16 cellular contexts compared by ENCODE assay signal in genomic region chr6:169893624-169894023, GRCh38.
DNase-seq lines count a peak whose midpoint lies in the region; ATAC-seq and TF ChIP-seq lines count a peak whose summit lies in the region.
"Had no signal": no experiment of that assay in that cellular context is flagged by ENCODE, and none has a peak within 500 bp of the region (broad histone marks: within the 10 kb centered on the region; RNA-seq: fewer than 3 reads in every experiment).

No MANE protein-coding gene starts in this region.

- in situ Hi-C loops in Panc1 (cut with HindIII; ENCODE audit: low pct_unique_long_range_greater_than_20kb, low sequenced_read_pairs), result no loop called here

- intact Hi-C loops in Panc1 (cut with micrococcal nuclease; ENCODE audit: unreplicated experiment) (no loop called here), posterior vena cava (cut with DNase I) (no loop called here)

- peaks cover 5% of the 10 kb centered on the region for H3K4me1 Mint-ChIP-seq in neural progenitor cell

- BruUV-seq in Panc1 (replicated peaks; lab: Mats Ljungman, UMichigan), result no TSS peak

- H3K9me3 ChIP-seq in Panc1 (ENCODE audit: control insufficient read depth, insufficient read depth, low read depth, low read length), result no peaks in the 10 kb centered on the region
- no peaks in the 10 kb centered on the region for H3K9me3 ChIP-seq in neural progenitor cell (ENCODE audit: low read depth)
- H3K9me3 ChIP-seq: BE2C, HAP-1 had no signal

- no peaks in the 10 kb centered on the region for H3F3A ChIP-seq in neural progenitor cell (ENCODE audit: low read depth)

- H3K4me3 ChIP-seq in Panc1 (ENCODE audit: low read depth in 2 of 2, low read length in 2 of 2) (no peak overlapping the region), coronary artery (no peak overlapping the region), neural progenitor cell (no peak overlapping the region)
- H3K4me3 ChIP-seq: GM23248, HAP-1 had no signal

- no peak overlapping the region for H3K4me3 Mint-ChIP-seq in neural progenitor cell
- H3K4me3 Mint-ChIP-seq: CD4-positive, CD25-positive, alpha-beta regulatory T cell; CD8-positive, alpha-beta memory T cell had no signal

- TF ChIP-seq CTCF in Panc1 (IDR thresholded peaks at IDR 0.05) (no peak), coronary artery (IDR thresholded peaks at IDR 0.05) (no peak), neural progenitor cell (IDR thresholded peaks at IDR 0.05) (no peak)

- H3K9me3 Mint-ChIP-seq in neural progenitor cell, result peaks cover 14% of the 10 kb centered on the region

- H3K9ac ChIP-seq in neural progenitor cell, result no peak overlapping the region
- H3K9ac ChIP-seq: GM23248 had no signal

- H3K36me3 ChIP-seq in Panc1 (ENCODE audit: control insufficient read depth, insufficient read depth, low read length) (no peaks in the 10 kb centered on the region), neural progenitor cell (no peaks in the 10 kb centered on the region)
- H3K36me3 ChIP-seq: BE2C, HAP-1 had no signal

- H2AFZ ChIP-seq in neural progenitor cell (replicated peaks), result no peak overlapping the region
- H2AFZ ChIP-seq: GM23248 had no signal

- no peaks in the 10 kb centered on the region for H4K20me1 ChIP-seq in neural progenitor cell (ENCODE audit: low read depth)

- no peaks in the 10 kb centered on the region for H3K36me3 Mint-ChIP-seq in neural progenitor cell
- H3K36me3 Mint-ChIP-seq: CD4-positive, CD25-positive, alpha-beta regulatory T cell had no signal

- CTCF ChIA-PET in Panc1 (lab: Charles Lee), result interaction anchor here (1.0 kb wide), 1 partner anchor 62 kb away, joined by 3 read pairs; no protein-coding TSS in a partner anchor

- H3K27ac ChIP-seq in Panc1 (ENCODE audit: low read length) (no peak overlapping the region), coronary artery (no peak overlapping the region), neural progenitor cell (no peak overlapping the region)
- H3K27ac ChIP-seq: GM23248 had no signal

- DNase-seq in Panc1 (ENCODE audit: low read depth, low spot score), result no peak
- DNase-seq in coronary artery (ENCODE audit: low spot score), result peak; percentile 50
- DNase-seq in neural progenitor cell (ENCODE audit: low spot score), result no peak
- peak; percentile 19 for DNase-seq in posterior vena cava (ENCODE audit: low spot score)
- no peak for DNase-seq in T-helper 1 cell
- DNase-seq in stimulated activated CD4-positive, alpha-beta T cell treated with anti-CD3 and anti-CD28 coated beads, Interleukin-2, amount 100 ng/mL, for 48 hours, result no peak
- no peak for DNase-seq in NCI-H2107 (lab: John Stamatoyannopoulos, UW)
- DNase-seq: ACHN; BE2C; C1 segment of cervical spinal cord; CD4-positive, CD25-positive, alpha-beta regulatory T cell; CD8-positive, alpha-beta memory T cell; COR-L47; GM23248 had no signal

- H3K4me1 ChIP-seq in Panc1 (ENCODE audit: control insufficient read depth, insufficient read depth, low read length) (no peaks in the 10 kb centered on the region; the same call in 1 of the 2 replicates), neural progenitor cell (no peaks in the 10 kb centered on the region)
- H3K4me1 ChIP-seq: BE2C, HAP-1 had no signal

- H3K79me2 ChIP-seq in neural progenitor cell (ENCODE audit: low read depth), result no peaks in the 10 kb centered on the region

- H3K27ac Mint-ChIP-seq in neural progenitor cell, result peak overlapping the region; percentile 68
- H3K27ac Mint-ChIP-seq: CD4-positive, CD25-positive, alpha-beta regulatory T cell had no signal

- POLR2A ChIA-PET in Panc1 (lab: Charles Lee), result no interaction called here

- H3K27me3 ChIP-seq in Panc1 (ENCODE audit: control insufficient read depth, insufficient read depth, low read length), result peaks cover 13% of the 10 kb centered on the region; the same call in 1 of the 2 replicates
- no peaks in the 10 kb centered on the region for H3K27me3 ChIP-seq in neural progenitor cell
- H3K27me3 ChIP-seq: BE2C had no signal

- H3K4me2 ChIP-seq in neural progenitor cell, result no peak overlapping the region

- H3K27me3 Mint-ChIP-seq in neural progenitor cell (ENCODE audit: insufficient read depth, low read depth), result peaks cover 5% of the 10 kb centered on the region

- peak; percentile 45; the same call in 1 of the 2 replicates for ATAC-seq in Panc1
- ATAC-seq: HepG2 had no signal

Comparison
In these comparisons a context has a peak if more than half of its experiments do, and no peak if none do; other contexts are left out.
1. DNase-seq: peak in coronary artery (single experiment) and posterior vena cava (single experiment); none in Panc1 (single experiment), neural progenitor cell (single experiment), T-helper 1 cell (0 of 5), stimulated activated CD4-positive, alpha-beta T cell treated with anti-CD3 and anti-CD28 coated beads, Interleukin-2, amount 100 ng/mL, for 48 hours (0 of 2) and NCI-H2107 (single experiment).